In genomic region chr19:4556574-4557185, GRCh38 we compare ENCODE assay signal across 9 cellular contexts. TPM values are rescaled to one million over a fixed set of nuclear protein-coding genes. Genes with fewer than 3 reads are reported as not detected.
DNase-seq lines count a peak whose midpoint lies in the region; ATAC-seq and TF ChIP-seq lines count a peak whose summit lies in the region.
"Had no signal": no experiment of that assay in that cellular context is flagged by ENCODE, and none has a peak within 500 bp of the region (broad histone marks: within the 10 kb centered on the region; RNA-seq: fewer than 3 reads in every experiment).

No MANE protein-coding gene starts in this region.

- peaks cover 8% of the 10 kb centered on the region for H3K27me3 Mint-ChIP-seq in activated CD4-positive, alpha-beta T cell treated with anti-CD3 and anti-CD28 coated beads for 36 hours

- CTCF ChIA-PET in activated CD4-positive, alpha-beta T cell treated with anti-CD3 and anti-CD28 coated beads for 36 hours (lab: Charles Lee), result interaction anchor here (0.6 to 1.1 kb wide), 4 partner anchors 76 to 274 kb away, joined by 3 read pairs; no protein-coding TSS in a partner anchor

- H3K27ac ChIP-seq in body of pancreas (no peak overlapping the region), spleen (peak overlapping the region in 6 of 8 donors; percentile 2 to 85 (median 78))

- 69 to 79% methylated on average over 19 to 26 of the region's 28 CpGs for WGBS in body of pancreas, 2 donors
- WGBS in spleen, 5 donors, result 68 to 76% (median 75%) methylated on average over 24 to 28 of the region's 28 CpGs

- TF ChIP-seq POLR2A in body of pancreas (IDR thresholded peaks at IDR 0.05) (no peak), spleen (IDR thresholded peaks at IDR 0.05) (no peak)

- H3K4me3 Mint-ChIP-seq in activated CD4-positive, alpha-beta T cell treated with anti-CD3 and anti-CD28 coated beads for 36 hours, result no peak overlapping the region

- no peaks in the 10 kb centered on the region for H3K4me1 Mint-ChIP-seq in activated CD4-positive, alpha-beta T cell treated with anti-CD3 and anti-CD28 coated beads for 36 hours

- no peak overlapping the region for H3K27ac Mint-ChIP-seq in activated CD4-positive, alpha-beta T cell treated with anti-CD3 and anti-CD28 coated beads for 36 hours

- peaks cover 5% of the 10 kb centered on the region for H3K4me1 ChIP-seq in body of pancreas
- H3K4me1 ChIP-seq in spleen, result peaks cover 0 to 63% (median 30%) of the 10 kb centered on the region in 6 donors

- POLR2A ChIA-PET in activated CD4-positive, alpha-beta T cell treated with anti-CD3 and anti-CD28 coated beads for 36 hours (lab: Charles Lee), result interaction anchor here (0.5 kb wide), 1 partner anchor 355 kb away, joined by 4 read pairs; no protein-coding TSS in a partner anchor

- DNase-seq in activated CD4-positive, alpha-beta T cell treated with anti-CD3 and anti-CD28 coated beads for 36 hours, result peak; percentile 70
- no peak for DNase-seq in activated CD4-positive, alpha-beta T cell treated with anti-CD3 and anti-CD28 coated beads for 1 hour
- DNase-seq in NCI-H460 (ENCODE audit: extremely low read depth, low read depth) (peak; percentile 38), body of pancreas (no peak), spleen (no peak), NCI-H2196 treated with DMSO at 0.1 percent for 48 hours (lab: John Stamatoyannopoulos, UW; ENCODE audit: unreplicated experiment) (no peak), OCI-M2 (lab: John Stamatoyannopoulos, UW; ENCODE audit: unreplicated experiment) (no peak)
- DNase-seq: AML-193 had no signal

- ATAC-seq in activated CD4-positive, alpha-beta T cell treated with anti-CD3 and anti-CD28 coated beads for 36 hours, result peak; percentile 66
- ATAC-seq in body of pancreas (peak; percentile 17), GM21529 (IDR thresholded peaks at IDR 0.05; ENCODE audit: unreplicated experiment) (no peak)

- intact Hi-C loops in activated CD4-positive, alpha-beta T cell treated with anti-CD3 and anti-CD28 coated beads for 36 hours (cut with DNase I, micrococcal nuclease), result no loop called here
- intact Hi-C loops in body of pancreas (cut with DNase I) (no loop called here), spleen (cut with DNase I; ENCODE audit: low total_unique reads) (no loop called here)

- no peaks in the 10 kb centered on the region for H3K36me3 Mint-ChIP-seq in activated CD4-positive, alpha-beta T cell treated with anti-CD3 and anti-CD28 coated beads for 36 hours (ENCODE audit: low read depth)

- no peak for TF ChIP-seq CTCF in body of pancreas (IDR thresholded peaks at IDR 0.05)
- TF ChIP-seq CTCF in spleen (IDR thresholded peaks at IDR 0.05 in 8 of 11, conservative IDR thresholded peaks at IDR 0.05 in 3 of 11), result no peak

- H3K9me3 Mint-ChIP-seq in activated CD4-positive, alpha-beta T cell treated with anti-CD3 and anti-CD28 coated beads for 36 hours (ENCODE audit: low read depth), result no peaks in the 10 kb centered on the region

- H3K4me3 ChIP-seq in body of pancreas, result no peak overlapping the region
- H3K4me3 ChIP-seq in spleen, result peak overlapping the region in 4 of 8 donors; percentile 10 to 72 (median 41)

- H3K36me3 ChIP-seq in body of pancreas (replicated peaks in 1 of 2; ENCODE audit: insufficient read depth in 1 of 2, low read depth in 2 of 2), result no peaks in the 10 kb centered on the region
- peaks cover 0 to 47% (median 0%) of the 10 kb centered on the region in 6 donors for H3K36me3 ChIP-seq in spleen

- H3K27me3 ChIP-seq in body of pancreas, result no peaks in the 10 kb centered on the region
- peaks cover 0 to 16% (median 0%) of the 10 kb centered on the region in 7 donors for H3K27me3 ChIP-seq in spleen (replicated peaks in 1 of 7)

- H3K9me3 ChIP-seq in body of pancreas (no peaks in the 10 kb centered on the region), spleen (no peaks in the 10 kb centered on the region)

RNA-seq across cellular contexts. Expression of gene SEMA6B, which starts 2.8 kb away (rescaled TPM):
- total RNA-seq in activated CD4-positive, alpha-beta T cell treated with anti-CD3 and anti-CD28 coated beads for 36 hours, result not detected
- total RNA-seq in NCI-H460 (2014; rRNA removed; shearing (Covaris generic)), result 4.2 and 5.9 TPM in 2 replicates
- polyA plus RNA-seq in NCI-H460 (2014; cell fraction: nucleus; rRNA removed), result 9.8 and 11.9 TPM in 2 replicates
- total RNA-seq in body of pancreas (10 to 100 TPM in 1 of 2 donors, 1 to 10 TPM in 1; 6.0 to 11.5 TPM), spleen (10 to 100 TPM; 20.7 to 85.0 (median 55.6) TPM)
- polyA plus RNA-seq in spleen, result 10 to 100 TPM in 2 of 3 donors, 1 to 10 TPM in 1; 5.5 to 24.6 (median 11.2) TPM

RNA-seq across cellular contexts. Expression of gene LRG1, which starts 16.8 kb away (rescaled TPM):
- total RNA-seq in activated CD4-positive, alpha-beta T cell treated with anti-CD3 and anti-CD28 coated beads for 36 hours, result under 1 TPM; 0.35 to 0.57 TPM
- 0.15 TPM in 1 of 2 replicates, not detected in the other for total RNA-seq in NCI-H460 (2014; rRNA removed; shearing (Covaris generic))
- 0.12 TPM in 1 of 2 replicates, not detected in the other for polyA plus RNA-seq in NCI-H460 (2014; cell fraction: nucleus; rRNA removed)
- total RNA-seq in body of pancreas (10 to 100 TPM in 1 of 2 donors, 1 to 10 TPM in 1; 8.8 to 21.1 TPM), spleen (10 to 100 TPM in 6 of 7 donors, 1 to 10 TPM in 1; 9.6 to 54.0 (median 15.8) TPM)
- 1 to 10 TPM; 1.7 to 5.6 (median 2.3) TPM for polyA plus RNA-seq in spleen

RNA-seq across cellular contexts. Expression of gene PLIN5, which starts 21.7 kb away (rescaled TPM):
- total RNA-seq in activated CD4-positive, alpha-beta T cell treated with anti-CD3 and anti-CD28 coated beads for 36 hours, result not detected
- not detected in 2 replicates for total RNA-seq in NCI-H460 (2014; rRNA removed; shearing (Covaris generic))
- 3.8 TPM in 1 of 2 replicates, not detected in the other for polyA plus RNA-seq in NCI-H460 (2014; cell fraction: nucleus; rRNA removed)
- total RNA-seq in body of pancreas (100 to 1,000 TPM in 1 of 2 donors, 10 to 100 TPM in 1; 72.9 to 132 TPM), spleen (10 to 100 TPM in 4 of 7 donors, 1 to 10 TPM in 3; 2.4 to 18.4 (median 15.1) TPM)
- 1 to 10 TPM in 2 of 3 donors, under 1 TPM in 1; 0.82 to 2.2 (median 2.1) TPM for polyA plus RNA-seq in spleen

RNA-seq across cellular contexts. Expression of gene PLIN4, which starts 38.4 kb away (rescaled TPM):
- not detected for total RNA-seq in activated CD4-positive, alpha-beta T cell treated with anti-CD3 and anti-CD28 coated beads for 36 hours
- total RNA-seq in NCI-H460 (2014; rRNA removed; shearing (Covaris generic)), result 0.02 and 0.06 TPM in 2 replicates
- polyA plus RNA-seq in NCI-H460 (2014; cell fraction: nucleus; rRNA removed), result 0.11 and 0.18 TPM in 2 replicates
- 100 to 1,000 TPM in 1 of 2 donors, 10 to 100 TPM in 1; 18.9 to 125 TPM for total RNA-seq in body of pancreas
- total RNA-seq in spleen, result 10 to 100 TPM in 1 of 7 donors, 1 to 10 TPM in 5, under 1 TPM in 1; 0.85 to 10.2 (median 4.5) TPM
- 1 to 10 TPM in 1 of 3 donors, under 1 TPM in 2; 0.27 to 1.2 (median 0.52) TPM for polyA plus RNA-seq in spleen

Comparison
In these comparisons a context has a peak if more than half of its experiments do, and no peak if none do; other contexts are left out.
1. DNase-seq: peak in activated CD4-positive, alpha-beta T cell treated with anti-CD3 and anti-CD28 coated beads for 36 hours (single experiment) and NCI-H460 (single experiment); none in activated CD4-positive, alpha-beta T cell treated with anti-CD3 and anti-CD28 coated beads for 1 hour (single experiment), body of pancreas (0 of 4), spleen (single experiment), NCI-H2196 treated with DMSO at 0.1 percent for 48 hours (single experiment) and OCI-M2 (single experiment).
2. H3K27ac ChIP-seq: peak in spleen (6 of 8); none in body of pancreas (0 of 4).